ENCODE assay signal across 8 cellular contexts in the genomic region with DNA sequence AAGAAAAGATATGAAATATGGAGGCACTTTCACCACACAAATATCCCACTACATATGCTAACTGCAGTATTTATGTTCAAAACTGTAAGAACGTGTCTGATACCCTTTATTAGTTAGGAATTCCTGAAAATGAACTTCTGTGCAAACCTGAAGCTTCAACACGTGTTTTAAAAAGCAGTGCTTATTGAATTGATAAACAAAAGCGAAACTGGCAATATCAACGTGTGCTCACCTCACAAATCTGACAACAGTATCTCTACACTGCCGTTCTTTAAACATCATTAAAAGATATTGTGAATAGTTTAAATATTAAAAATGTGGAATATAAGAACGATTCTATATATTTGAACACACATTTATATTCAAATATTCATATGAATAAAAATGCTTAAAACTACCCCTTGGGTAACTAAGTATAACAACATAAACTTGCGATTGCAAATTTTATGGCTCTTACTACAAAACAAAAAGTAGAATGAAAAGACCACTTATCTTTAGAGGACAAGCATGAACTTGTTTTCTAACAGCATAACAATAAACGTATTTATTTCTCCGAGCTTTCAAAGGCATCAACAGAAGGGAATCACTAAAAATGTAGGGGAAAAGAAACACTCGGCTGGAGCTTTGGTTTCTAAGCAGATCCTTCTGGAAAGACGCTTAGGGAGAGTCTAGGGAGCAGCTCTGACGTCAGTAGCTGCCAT. TPM values are rescaled to one million over a fixed set of nuclear protein-coding genes. Genes with fewer than 3 reads are reported as not detected.
DNase-seq lines count a peak whose midpoint lies in the region; ATAC-seq, FAIRE-seq and TF ChIP-seq lines count a peak whose summit lies in the region.

A gene (minus strand): TSS at position 670 of the 701 bp plus-strand sequence. CDS start 17,738 bp downstream, outside the sequence.

- CTCF ChIA-PET in AG04449 (lab: Yijun Ruan, JAX), result interaction anchor here (1.8 to 4.8 kb wide), 2 partner anchors 203 to 211 kb away, joined by 5 to 28 read pairs; no protein-coding TSS in a partner anchor

- peaks cover 6% of the 10 kb centered on the region for H3K36me3 Mint-ChIP-seq in endothelial cell (ENCODE audit: low read depth, unreplicated experiment)
- H3K36me3 Mint-ChIP-seq in natural killer cell, result no peaks in the 10 kb centered on the region

- TF ChIP-seq CTCF in AG04449 (IDR thresholded peaks at IDR 0.05; ENCODE audit: insufficient read depth, low read length, missing control alignments) (no peak), endothelial cell (IDR thresholded peaks at IDR 0.05; ENCODE audit: unreplicated experiment) (no peak), natural killer cell (IDR thresholded peaks at IDR 0.05) (no peak)

- H3K4me3 Mint-ChIP-seq in endothelial cell (ENCODE audit: unreplicated experiment) (peak within 1 kb of the TSS; percentile 95), natural killer cell (peak within 1 kb of the TSS; percentile 96)

- FAIRE-seq in GM19239 (lab: Jason Lieb, UNC) (peak; percentile 83), RCC 7860 (lab: Jason Lieb, UNC) (no peak)

- intact Hi-C loops in natural killer cell (cut with micrococcal nuclease), result loop anchor here (1.0 kb wide), 1 partner anchor 191 kb away; no protein-coding TSS in a partner anchor

- no peaks in the 10 kb centered on the region for H3K9me3 Mint-ChIP-seq in endothelial cell (ENCODE audit: unreplicated experiment)
- H3K9me3 Mint-ChIP-seq in natural killer cell, result no peaks in the 10 kb centered on the region

- H3K36me3 ChIP-seq in SK-N-MC (ENCODE audit: insufficient read depth, low read length), result peaks cover 3% of the 10 kb centered on the region; the same call in 1 of the 2 replicates

- DNase-seq in AG04449 (ENCODE audit: low read depth, low spot score), result no peak
- no peak for DNase-seq in GM19239 (ENCODE audit: insufficient read length, low spot score)
- DNase-seq in SK-N-MC (ENCODE audit: low read depth, low spot score), result peak; percentile 12
- DNase-seq in endothelial cell (ENCODE audit: low spot score), result no peak
- no peak for DNase-seq in natural killer cell
- DNase-seq in RCC 7860 (ENCODE audit: low spot score), result no peak
- no peak for DNase-seq in NCI-H2196 treated with DMSO at 0.1 percent for 48 hours (lab: John Stamatoyannopoulos, UW; ENCODE audit: unreplicated experiment)

- H3K9ac ChIP-seq in SK-N-MC (ENCODE audit: insufficient read length), result peak within 1 kb of the TSS; percentile 76

- no peak for ATAC-seq in natural killer cell
- ATAC-seq in GM19035 (IDR thresholded peaks at IDR 0.05; ENCODE audit: unreplicated experiment), result no peak

- H3K4me1 Mint-ChIP-seq in endothelial cell (ENCODE audit: unreplicated experiment) (peaks cover 17% of the 10 kb centered on the region), natural killer cell (peaks cover 25 to 26% of the 10 kb centered on the region in 2 donors)

- peak within 1 kb of the TSS; percentile 98 for H3K27ac Mint-ChIP-seq in endothelial cell (ENCODE audit: unreplicated experiment)
- peak within 1 kb of the TSS; percentile 94 to 97 for H3K27ac Mint-ChIP-seq in natural killer cell

- peaks cover 13% of the 10 kb centered on the region for H3K27me3 Mint-ChIP-seq in endothelial cell (ENCODE audit: unreplicated experiment)
- no peaks in the 10 kb centered on the region for H3K27me3 Mint-ChIP-seq in natural killer cell (ENCODE audit: low read depth in 2 of 2)

- no peaks in the 10 kb centered on the region for H3K9me3 ChIP-seq in SK-N-MC (ENCODE audit: low read depth, low read length)

- no peak within 1 kb of the TSS for H3K27ac ChIP-seq in SK-N-MC

- POLR2A ChIA-PET in AG04449 (lab: Yijun Ruan, JAX), result interaction anchor here (0.8 to 2.4 kb wide), 7 partner anchors 10 to 194 kb away, joined by 3 to 7 read pairs (median 4); no protein-coding TSS in a partner anchor

- H3K4me3 ChIP-seq in AG04449 (ENCODE audit: low read depth, low read length) (peak within 1 kb of the TSS; percentile 76), SK-N-MC (peak within 1 kb of the TSS; percentile 90)

RNA-seq across cellular contexts. Expression of the gene that starts here (rescaled TPM):
- total RNA-seq in endothelial cell (ENCODE audit: unreplicated experiment) (0.92 TPM), natural killer cell (1 to 10 TPM; 1.7 to 2.4 (median 2.2) TPM)
